In the genomic region with DNA sequence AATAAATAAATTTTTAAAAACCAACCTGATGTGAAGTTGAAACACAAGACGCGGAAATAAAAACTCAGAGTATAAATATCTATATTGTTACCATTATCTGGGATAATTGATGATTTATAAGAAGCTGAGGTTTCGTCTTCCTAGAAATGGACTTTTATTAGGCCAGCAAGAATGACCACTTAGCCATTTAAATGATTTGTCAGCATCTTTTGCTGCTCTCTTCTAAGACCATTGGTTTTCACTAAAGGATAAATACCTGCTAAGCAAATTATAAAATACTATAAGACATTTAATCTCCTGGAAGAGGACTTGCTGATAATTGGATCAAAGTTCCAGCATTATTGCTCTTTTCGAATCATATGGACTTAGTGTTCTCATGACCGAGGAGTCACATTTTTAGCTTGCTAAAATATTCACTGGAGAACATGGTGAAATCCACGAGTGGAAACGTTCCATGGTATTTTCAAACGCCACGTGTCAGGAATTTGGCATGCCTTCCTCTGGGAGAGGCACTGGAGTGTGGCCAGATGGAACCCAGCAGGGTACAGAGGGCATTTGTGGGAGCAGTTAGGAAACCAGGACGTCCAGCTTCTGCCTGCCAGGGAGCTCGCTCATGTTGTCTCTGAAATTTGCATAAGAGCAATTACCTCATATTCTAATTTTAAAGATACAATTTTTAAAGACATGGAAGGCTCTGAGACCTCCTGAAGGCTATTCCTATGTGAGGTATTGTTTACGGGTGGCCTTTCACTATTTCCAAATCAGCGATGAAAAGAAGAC, we compare ENCODE assay signal across 10 cellular contexts. TPM values are rescaled to one million over a fixed set of nuclear protein-coding genes. Genes with fewer than 3 reads are reported as not detected.
DNase-seq lines count a peak whose midpoint lies in the region; ATAC-seq and TF ChIP-seq lines count a peak whose summit lies in the region.
"Had no signal": no experiment of that assay in that cellular context is flagged by ENCODE, and none has a peak within 500 bp of the region (broad histone marks: within the 10 kb centered on the region; RNA-seq: fewer than 3 reads in every experiment).

No MANE protein-coding gene starts in this region.

- no peak for TF ChIP-seq CTCF in esophagus squamous epithelium (IDR thresholded peaks at IDR 0.05)

- no peaks in the 10 kb centered on the region for H3K27me3 Mint-ChIP-seq in natural killer cell treated with Interleukin-12 subunit alpha and Interleukin-12 subunit beta and Interleukin-15 and Interleukin-18, amount 100 ng/mL, for 72 hours

- H3K27ac ChIP-seq in esophagus squamous epithelium, result peak overlapping the region in 3 of 4 donors; percentile 38 to 56 (median 56)

- H3K4me3 Mint-ChIP-seq in natural killer cell treated with Interleukin-12 subunit alpha and Interleukin-12 subunit beta and Interleukin-15 and Interleukin-18, amount 100 ng/mL, for 72 hours, result peak overlapping the region; percentile 75

- no peak for ATAC-seq in natural killer cell treated with Interleukin-12 subunit alpha and Interleukin-12 subunit beta and Interleukin-15 and Interleukin-18, amount 100 ng/mL, for 72 hours
- no peak for ATAC-seq in GM21367 (IDR thresholded peaks at IDR 0.05; ENCODE audit: unreplicated experiment)

- H3K9me3 ChIP-seq in esophagus squamous epithelium, result no peaks in the 10 kb centered on the region

- intact Hi-C loops in esophagus squamous epithelium (cut with DNase I), result no loop called here

- peaks cover 28% of the 10 kb centered on the region for H3K36me3 Mint-ChIP-seq in natural killer cell treated with Interleukin-12 subunit alpha and Interleukin-12 subunit beta and Interleukin-15 and Interleukin-18, amount 100 ng/mL, for 72 hours

- H3K36me3 ChIP-seq in esophagus squamous epithelium, result peaks cover 0 to 5% (median 0%) of the 10 kb centered on the region in 3 donors

- H3K4me1 Mint-ChIP-seq in natural killer cell treated with Interleukin-12 subunit alpha and Interleukin-12 subunit beta and Interleukin-15 and Interleukin-18, amount 100 ng/mL, for 72 hours (ENCODE audit: low read depth in 2 of 2), result peaks cover 57% of the 10 kb centered on the region in 2 donors

- H3K4me3 ChIP-seq in esophagus squamous epithelium, result no peak overlapping the region

- peak overlapping the region; percentile 96 to 98 for H3K27ac Mint-ChIP-seq in natural killer cell treated with Interleukin-12 subunit alpha and Interleukin-12 subunit beta and Interleukin-15 and Interleukin-18, amount 100 ng/mL, for 72 hours

- no peak for TF ChIP-seq POLR2A in esophagus squamous epithelium (IDR thresholded peaks at IDR 0.05)

- WGBS in esophagus squamous epithelium, 2 donors, result 47 to 56% methylated on average over 13 of the region's 13 CpGs

- H3K4me1 ChIP-seq in esophagus squamous epithelium, result peaks cover 7 to 67% (median 16%) of the 10 kb centered on the region in 3 donors

- DNase-seq in AG20443 (ENCODE audit: low spot score), result peak; percentile 66
- peak; percentile 17 for DNase-seq in NCI-H1048 (lab: John Stamatoyannopoulos, UW)
- DNase-seq in esophagus squamous epithelium (lab: John Stamatoyannopoulos, UW), result no peak
- no peak for DNase-seq in natural killer cell treated with Interleukin-12 subunit alpha and Interleukin-12 subunit beta and Interleukin-15 and Interleukin-18, amount 100 ng/mL, for 72 hours (ENCODE audit: low spot score)
- no peak for DNase-seq in NCI-H2171 treated with DMSO at 0.1 percent for 48 hours (lab: John Stamatoyannopoulos, UW)
- no peak for DNase-seq in retina
- no peak for DNase-seq in NCI-H748 treated with DMSO at 0.1 percent for 48 hours (lab: John Stamatoyannopoulos, UW)
- DNase-seq: activated effector memory CD4-positive, alpha-beta T cell treated with Interleukin-2 at 50 U/mL for 16 hours; Calu3 had no signal

- peaks cover 3% of the 10 kb centered on the region for H3K9me3 Mint-ChIP-seq in natural killer cell treated with Interleukin-12 subunit alpha and Interleukin-12 subunit beta and Interleukin-15 and Interleukin-18, amount 100 ng/mL, for 72 hours

- H3K27me3 ChIP-seq in esophagus squamous epithelium, result no peaks in the 10 kb centered on the region

RNA-seq across cellular contexts. Expression of a gene that starts 43.1 kb away (rescaled TPM):
- total RNA-seq in esophagus squamous epithelium, result 10 to 100 TPM; 19.5 to 44.6 (median 34.9) TPM
- 100 to 1,000 TPM; 131 to 333 TPM for total RNA-seq in natural killer cell treated with Interleukin-12 subunit alpha and Interleukin-12 subunit beta and Interleukin-15 and Interleukin-18, amount 100 ng/mL, for 72 hours

RNA-seq across cellular contexts. Expression of a gene that starts 53.4 kb away (rescaled TPM):
- 100 to 1,000 TPM; 108 to 216 (median 141) TPM for total RNA-seq in esophagus squamous epithelium
- 100 to 1,000 TPM; 100 to 121 TPM for total RNA-seq in natural killer cell treated with Interleukin-12 subunit alpha and Interleukin-12 subunit beta and Interleukin-15 and Interleukin-18, amount 100 ng/mL, for 72 hours

Comparison
In these comparisons a context has a peak if more than half of its experiments do, and no peak if none do; other contexts are left out.
1. DNase-seq: peak in AG20443 (single experiment) and NCI-H1048 (single experiment); none in esophagus squamous epithelium (single experiment), natural killer cell treated with Interleukin-12 subunit alpha and Interleukin-12 subunit beta and Interleukin-15 and Interleukin-18, amount 100 ng/mL, for 72 hours (single experiment), NCI-H2171 treated with DMSO at 0.1 percent for 48 hours (single experiment), retina (single experiment) and NCI-H748 treated with DMSO at 0.1 percent for 48 hours (single experiment).